Comparison of ENCODE assay signal across 1 cellular context in the genomic region with DNA sequence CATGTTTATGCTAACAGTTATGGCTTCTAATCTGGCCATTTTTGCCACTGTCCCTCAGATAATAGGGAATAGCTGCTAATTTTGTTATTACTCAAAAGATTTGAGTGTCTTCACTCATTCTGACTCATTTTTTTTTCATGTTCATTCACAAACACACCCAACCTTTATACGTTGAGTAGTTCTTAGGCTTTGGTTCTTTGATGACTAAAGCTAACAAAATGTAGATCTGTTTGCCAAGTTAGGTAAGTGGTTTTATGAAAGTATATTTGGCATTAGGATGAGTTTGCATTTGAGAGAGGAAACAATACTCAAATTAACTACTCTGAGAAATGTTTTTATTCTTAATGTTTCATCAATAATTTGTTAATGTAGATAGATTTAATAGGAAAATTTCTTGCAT.
TF ChIP-seq lines count a peak whose summit lies in the region.

No MANE protein-coding gene starts in this region.

TF ChIP-seq in SK-N-SH, 30 proteins besides CTCF, POLR2A, EP300 and RAD21:
- TF ChIP-seq FOXM1 (IDR thresholded peaks at IDR 0.05; ENCODE audit: low read depth) (no peak), CHD2 (IDR thresholded peaks at IDR 0.05; ENCODE audit: low read length, partially characterized antibody) (no peak), TEAD4 (IDR thresholded peaks at IDR 0.05; ENCODE audit: borderline replicate concordance, insufficient read depth) (no peak), RXRA (IDR thresholded peaks at IDR 0.05; ENCODE audit: borderline replicate concordance, low read depth) (no peak), NRF1 (IDR thresholded peaks at IDR 0.05; ENCODE audit: low read depth, low read length) (no peak), TAF1 (IDR thresholded peaks at IDR 0.05; ENCODE audit: borderline replicate concordance, low read depth, low read length) (no peak), FOXJ3 (CRISPR knock-in tag; IDR thresholded peaks at IDR 0.05) (no peak), IRF3 (IDR thresholded peaks at IDR 0.05; ENCODE audit: low read depth, low read length) (no peak), EZH2phosphoT487 (IDR thresholded peaks at IDR 0.05; ENCODE audit: borderline replicate concordance, low read depth) (no peak), TCF12 (IDR thresholded peaks at IDR 0.05) (peak; percentile 29; the same call in 1 of the 2 replicates), ELF1 (IDR thresholded peaks at IDR 0.05) (no peak), MEF2A (IDR thresholded peaks at IDR 0.05; ENCODE audit: borderline replicate concordance, low read depth) (no peak), RFX5 (IDR thresholded peaks at IDR 0.05; ENCODE audit: low read length) (no peak), POLR2AphosphoS5 (IDR thresholded peaks at IDR 0.05; ENCODE audit: low read depth, low read length) (no peak), YY1 (IDR thresholded peaks at IDR 0.05; ENCODE audit: low read depth) (no peak), GABPA (IDR thresholded peaks at IDR 0.05; ENCODE audit: low read depth) (no peak), JUND (IDR thresholded peaks at IDR 0.05) (peak; percentile 46), FOSL2 (IDR thresholded peaks at IDR 0.05; ENCODE audit: borderline replicate concordance, low read depth) (peak; percentile 74), SIN3A (IDR thresholded peaks at IDR 0.05; ENCODE audit: borderline replicate concordance, low read depth, low read length) (no peak), MAX (IDR thresholded peaks at IDR 0.05; ENCODE audit: low read depth) (no peak), NFIC (IDR thresholded peaks at IDR 0.05; ENCODE audit: borderline replicate concordance) (peak; percentile 72; the same call in 1 of the 2 replicates), SMC3 (IDR thresholded peaks at IDR 0.05; ENCODE audit: low read depth, low read length) (no peak), GATA2 (CRISPR knock-in tag; IDR thresholded peaks at IDR 0.05) (no peak), RCOR1 (IDR thresholded peaks at IDR 0.05; ENCODE audit: low read length) (no peak), PBX3 (IDR thresholded peaks at IDR 0.05) (0 out of 2 replicates have a peak, but pooled peaks have one; percentile 14), MXI1 (IDR thresholded peaks at IDR 0.05; ENCODE audit: low read depth, low read length) (no peak)
- TF ChIP-seq, protein P1, sequence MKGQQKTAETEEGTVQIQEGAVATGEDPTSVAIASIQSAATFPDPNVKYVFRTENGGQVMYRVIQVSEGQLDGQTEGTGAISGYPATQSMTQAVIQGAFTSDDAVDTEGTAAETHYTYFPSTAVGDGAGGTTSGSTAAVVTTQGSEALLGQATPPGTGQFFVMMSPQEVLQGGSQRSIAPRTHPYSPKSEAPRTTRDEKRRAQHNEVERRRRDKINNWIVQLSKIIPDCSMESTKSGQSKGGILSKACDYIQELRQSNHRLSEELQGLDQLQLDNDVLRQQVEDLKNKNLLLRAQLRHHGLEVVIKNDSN (IDR thresholded peaks at IDR 0.05; ENCODE audit: borderline replicate concordance, low read depth) = no peak
- TF ChIP-seq, protein P2, sequence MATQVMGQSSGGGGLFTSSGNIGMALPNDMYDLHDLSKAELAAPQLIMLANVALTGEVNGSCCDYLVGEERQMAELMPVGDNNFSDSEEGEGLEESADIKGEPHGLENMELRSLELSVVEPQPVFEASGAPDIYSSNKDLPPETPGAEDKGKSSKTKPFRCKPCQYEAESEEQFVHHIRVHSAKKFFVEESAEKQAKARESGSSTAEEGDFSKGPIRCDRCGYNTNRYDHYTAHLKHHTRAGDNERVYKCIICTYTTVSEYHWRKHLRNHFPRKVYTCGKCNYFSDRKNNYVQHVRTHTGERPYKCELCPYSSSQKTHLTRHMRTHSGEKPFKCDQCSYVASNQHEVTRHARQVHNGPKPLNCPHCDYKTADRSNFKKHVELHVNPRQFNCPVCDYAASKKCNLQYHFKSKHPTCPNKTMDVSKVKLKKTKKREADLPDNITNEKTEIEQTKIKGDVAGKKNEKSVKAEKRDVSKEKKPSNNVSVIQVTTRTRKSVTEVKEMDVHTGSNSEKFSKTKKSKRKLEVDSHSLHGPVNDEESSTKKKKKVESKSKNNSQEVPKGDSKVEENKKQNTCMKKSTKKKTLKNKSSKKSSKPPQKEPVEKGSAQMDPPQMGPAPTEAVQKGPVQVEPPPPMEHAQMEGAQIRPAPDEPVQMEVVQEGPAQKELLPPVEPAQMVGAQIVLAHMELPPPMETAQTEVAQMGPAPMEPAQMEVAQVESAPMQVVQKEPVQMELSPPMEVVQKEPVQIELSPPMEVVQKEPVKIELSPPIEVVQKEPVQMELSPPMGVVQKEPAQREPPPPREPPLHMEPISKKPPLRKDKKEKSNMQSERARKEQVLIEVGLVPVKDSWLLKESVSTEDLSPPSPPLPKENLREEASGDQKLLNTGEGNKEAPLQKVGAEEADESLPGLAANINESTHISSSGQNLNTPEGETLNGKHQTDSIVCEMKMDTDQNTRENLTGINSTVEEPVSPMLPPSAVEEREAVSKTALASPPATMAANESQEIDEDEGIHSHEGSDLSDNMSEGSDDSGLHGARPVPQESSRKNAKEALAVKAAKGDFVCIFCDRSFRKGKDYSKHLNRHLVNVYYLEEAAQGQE (IDR thresholded peaks at IDR 0.05; ENCODE audit: low read depth, low read length) = no peak
- TF ChIP-seq, protein P3, sequence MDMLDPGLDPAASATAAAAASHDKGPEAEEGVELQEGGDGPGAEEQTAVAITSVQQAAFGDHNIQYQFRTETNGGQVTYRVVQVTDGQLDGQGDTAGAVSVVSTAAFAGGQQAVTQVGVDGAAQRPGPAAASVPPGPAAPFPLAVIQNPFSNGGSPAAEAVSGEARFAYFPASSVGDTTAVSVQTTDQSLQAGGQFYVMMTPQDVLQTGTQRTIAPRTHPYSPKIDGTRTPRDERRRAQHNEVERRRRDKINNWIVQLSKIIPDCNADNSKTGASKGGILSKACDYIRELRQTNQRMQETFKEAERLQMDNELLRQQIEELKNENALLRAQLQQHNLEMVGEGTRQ (IDR thresholded peaks at IDR 0.05; ENCODE audit: borderline replicate concordance, low read depth, low read length) = no peak
- TF ChIP-seq, protein P4, sequence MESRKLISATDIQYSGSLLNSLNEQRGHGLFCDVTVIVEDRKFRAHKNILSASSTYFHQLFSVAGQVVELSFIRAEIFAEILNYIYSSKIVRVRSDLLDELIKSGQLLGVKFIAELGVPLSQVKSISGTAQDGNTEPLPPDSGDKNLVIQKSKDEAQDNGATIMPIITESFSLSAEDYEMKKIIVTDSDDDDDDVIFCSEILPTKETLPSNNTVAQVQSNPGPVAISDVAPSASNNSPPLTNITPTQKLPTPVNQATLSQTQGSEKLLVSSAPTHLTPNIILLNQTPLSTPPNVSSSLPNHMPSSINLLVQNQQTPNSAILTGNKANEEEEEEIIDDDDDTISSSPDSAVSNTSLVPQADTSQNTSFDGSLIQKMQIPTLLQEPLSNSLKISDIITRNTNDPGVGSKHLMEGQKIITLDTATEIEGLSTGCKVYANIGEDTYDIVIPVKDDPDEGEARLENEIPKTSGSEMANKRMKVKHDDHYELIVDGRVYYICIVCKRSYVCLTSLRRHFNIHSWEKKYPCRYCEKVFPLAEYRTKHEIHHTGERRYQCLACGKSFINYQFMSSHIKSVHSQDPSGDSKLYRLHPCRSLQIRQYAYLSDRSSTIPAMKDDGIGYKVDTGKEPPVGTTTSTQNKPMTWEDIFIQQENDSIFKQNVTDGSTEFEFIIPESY (IDR thresholded peaks at IDR 0.05; ENCODE audit: borderline replicate concordance, low read depth) = no peak
